1 cellular context compared by ENCODE assay signal in genomic region chr3:42855547-42856380, GRCh38.
TF ChIP-seq lines count a peak whose summit lies in the region.

No MANE protein-coding gene starts in this region.

TF ChIP-seq in K562, 482 proteins besides CTCF, POLR2A, EP300 and RAD21 (continued from another document):
- TF ChIP-seq CTCFL (IDR thresholded peaks at IDR 0.05; ENCODE audit: borderline replicate concordance, insufficient read depth, low read depth, low read length, poor library complexity, severe bottlenecking) (no peak), MGA (IDR thresholded peaks at IDR 0.05) (0 out of 2 replicates have a peak, but pooled peaks have one; percentile 29), ZBTB9 (CRISPR knock-in tag; IDR thresholded peaks at IDR 0.05) (peak; percentile 57; the same call in 1 of the 2 replicates), CBFA2T3 (IDR thresholded peaks at IDR 0.05) (peak; percentile 78), ZNF134 (CRISPR knock-in tag; conservative IDR thresholded peaks at IDR 0.05) (0 out of 2 replicates have a peak, but pooled peaks have one; percentile 12), ZNF766 (CRISPR knock-in tag; conservative IDR thresholded peaks at IDR 0.05) (peak; percentile 88), ARID1B (IDR thresholded peaks at IDR 0.05) (peak; percentile 51), NCOR1 (IDR thresholded peaks at IDR 0.05) (peak; percentile 39; the same call in 1 of the 2 replicates), E2F6 (IDR thresholded peaks at IDR 0.05; ENCODE audit: borderline replicate concordance in 1 of 2, extremely low read depth in 1 of 2, insufficient read depth in 1 of 2, insufficient read length in 1 of 2, low read depth in 1 of 2, low read length in 1 of 2, poor library complexity in 1 of 2, severe bottlenecking in 1 of 2) (peak in 1 of 2 experiments; percentile 19), ATF7 (IDR thresholded peaks at IDR 0.05) (no peak), TCF3 (CRISPR knock-in tag; IDR thresholded peaks at IDR 0.05) (peak; percentile 75), CLOCK (CRISPR knock-in tag; IDR thresholded peaks at IDR 0.05; ENCODE audit: borderline replicate concordance) (0 out of 2 replicates have a peak, but pooled peaks have one; percentile 36), DMBX1 (CRISPR knock-in tag; IDR thresholded peaks at IDR 0.05; ENCODE audit: borderline replicate concordance) (0 out of 2 replicates have a peak, but pooled peaks have one; percentile 27), CBFA2T2 (conservative IDR thresholded peaks at IDR 0.05) (peak; percentile 60), POLR2B (IDR thresholded peaks at IDR 0.05; ENCODE audit: low read depth, partially characterized antibody) (no peak), RREB1 (CRISPR knock-in tag; IDR thresholded peaks at IDR 0.05) (peak; percentile 87), TEAD4 (IDR thresholded peaks at IDR 0.05; ENCODE audit: low read length) (0 out of 2 replicates have a peak, but pooled peaks have one; percentile 12), TEAD4 (CRISPR knock-in tag; IDR thresholded peaks at IDR 0.05; ENCODE audit: borderline replicate concordance) (no peak)
